Comparison of ENCODE assay signal across 21 cellular contexts in the genomic region with DNA sequence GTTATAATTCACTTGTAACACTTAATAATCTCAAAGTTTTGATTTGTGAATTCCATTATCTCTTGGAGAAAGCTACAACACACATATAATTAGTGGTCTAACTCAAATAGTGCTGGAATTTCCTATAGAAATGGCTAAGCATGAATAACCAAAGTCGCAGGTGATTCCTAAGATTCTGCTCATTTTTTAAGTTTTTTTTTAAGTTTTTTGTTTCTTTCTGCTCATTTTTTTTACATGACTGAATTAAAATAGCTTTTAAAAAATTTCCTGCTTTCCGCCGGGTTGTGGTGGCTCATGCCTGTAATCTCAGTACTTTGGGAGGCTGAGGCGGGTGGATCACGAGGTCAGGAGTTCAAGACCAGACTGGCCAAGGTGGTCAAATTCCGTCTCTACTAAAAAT.
"Had no signal": no experiment of that assay in that cellular context is flagged by ENCODE, and none has a peak within 500 bp of the region (broad histone marks: within the 10 kb centered on the region; RNA-seq: fewer than 3 reads in every experiment).

No MANE protein-coding gene starts in this region.

- ATAC-seq: esophagus mucosa; heart left ventricle; left lobe of liver; natural killer cell; sciatic nerve; stimulated activated naive B cell treated with anti-CD40 and anti-IgM and Interleukin-4, amounts not matched to agents 10 μg/mL and 1 μg/mL and 100 μg/mL, for 72 hours had no signal

- FAIRE-seq: endometrium, frontal cortex had no signal

- H3K27me3 Mint-ChIP-seq: stimulated activated naive B cell treated with anti-CD40 and anti-IgM and Interleukin-4, amounts not matched to agents 10 μg/mL and 1 μg/mL and 100 μg/mL, for 72 hours had no signal

- H3K27ac Mint-ChIP-seq: mesothelial cell of epicardium; natural killer cell; stimulated activated naive B cell treated with anti-CD40 and anti-IgM and Interleukin-4, amounts not matched to agents 10 μg/mL and 1 μg/mL and 100 μg/mL, for 72 hours had no signal

- H3K27me3 ChIP-seq: heart left ventricle, stomach, transverse colon had no signal

- H3K9me3 ChIP-seq: heart left ventricle, stomach, thoracic aorta, transverse colon had no signal

- H3K9me3 Mint-ChIP-seq: natural killer cell; stimulated activated naive B cell treated with anti-CD40 and anti-IgM and Interleukin-4, amounts not matched to agents 10 μg/mL and 1 μg/mL and 100 μg/mL, for 72 hours had no signal

- DNase-seq: effector memory CD4-positive, alpha-beta T cell; heart left ventricle; hypothalamus; islet precursor cell; mammary epithelial cell; natural killer cell; posterior cingulate gyrus; stimulated activated CD4-positive, alpha-beta T cell treated with anti-CD3 and anti-CD28 coated beads, Interleukin-2, amount 100 ng/mL, for 24 hours; stimulated activated CD4-positive, alpha-beta T cell treated with anti-CD3 and anti-CD28 coated beads, Interleukin-4, amount 100 ng/mL, for 4 hours; stimulated activated naive B cell treated with anti-CD40 and anti-IgM and Interleukin-4, amounts not matched to agents 10 μg/mL and 1 μg/mL and 100 μg/mL, for 72 hours; stomach; substantia nigra; transverse colon had no signal

- H3K27ac ChIP-seq: heart left ventricle, stomach, thoracic aorta, transverse colon had no signal

- H3K36me3 ChIP-seq: heart left ventricle, stomach, thoracic aorta, transverse colon had no signal

- H3K4me3 ChIP-seq: heart left ventricle, stomach, thoracic aorta, transverse colon had no signal

- H3K4me1 ChIP-seq: transverse colon had no signal

- H3K36me3 Mint-ChIP-seq: natural killer cell had no signal

- H3K4me3 Mint-ChIP-seq: mesothelial cell of epicardium; natural killer cell; neural crest cell; stimulated activated naive B cell treated with anti-CD40 and anti-IgM and Interleukin-4, amounts not matched to agents 10 μg/mL and 1 μg/mL and 100 μg/mL, for 72 hours had no signal
